ENCODE assay signal across 9 cellular contexts in the genomic region with DNA sequence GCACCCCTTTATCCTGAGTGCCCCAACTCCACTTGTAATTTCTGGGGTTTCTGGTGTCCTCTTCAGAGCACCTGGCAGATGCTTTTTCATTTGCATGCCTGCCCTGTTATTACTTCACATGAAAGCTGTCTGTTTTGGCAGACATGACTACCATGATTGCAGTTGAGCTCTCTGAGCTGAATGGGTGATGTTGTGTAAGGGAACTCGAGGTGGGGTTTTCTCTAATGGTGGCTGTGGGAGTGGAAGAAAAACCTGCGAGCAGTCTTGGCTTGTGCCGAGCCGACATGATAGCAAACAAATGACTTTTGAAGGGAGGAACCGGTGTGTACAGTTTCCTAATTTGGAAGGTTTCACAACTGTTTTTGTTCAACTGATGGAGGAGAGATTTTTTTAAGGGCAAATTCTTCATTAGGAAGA.
DNase-seq lines count a peak whose midpoint lies in the region; ATAC-seq and TF ChIP-seq lines count a peak whose summit lies in the region.
"Had no signal": no experiment of that assay in that cellular context is flagged by ENCODE, and none has a peak within 500 bp of the region (broad histone marks: within the 10 kb centered on the region; RNA-seq: fewer than 3 reads in every experiment).

No MANE protein-coding gene starts in this region.

- H3K36me3 ChIP-seq in SJCRH30 (no peaks in the 10 kb centered on the region), prostate gland (no peaks in the 10 kb centered on the region)

- peaks cover 37% of the 10 kb centered on the region for H3K4me1 ChIP-seq in SJCRH30
- H3K4me1 ChIP-seq in prostate gland (replicated peaks) = peaks cover 2% of the 10 kb centered on the region

- H3K27me3 ChIP-seq in SJCRH30 = no peaks in the 10 kb centered on the region
- H3K27me3 ChIP-seq in prostate gland (replicated peaks; ENCODE audit: insufficient read depth) = no peaks in the 10 kb centered on the region

- H3K4me3 ChIP-seq in SJCRH30 = peak overlapping the region; percentile 29
- no peak overlapping the region for H3K4me3 ChIP-seq in fibroblast of villous mesenchyme (ENCODE audit: low read depth, low read length)
- H3K4me3 ChIP-seq in prostate gland = no peak overlapping the region

- H3K9me3 ChIP-seq in SJCRH30 (replicated peaks) (no peaks in the 10 kb centered on the region), prostate gland (no peaks in the 10 kb centered on the region)

- no peak for TF ChIP-seq POLR2A in prostate gland (IDR thresholded peaks at IDR 0.05)

- TF ChIP-seq CTCF in fibroblast of villous mesenchyme (IDR thresholded peaks at IDR 0.05; ENCODE audit: insufficient read depth, low read depth, low read length) (no peak), prostate gland (IDR thresholded peaks at IDR 0.05) (no peak)

- peak overlapping the region; percentile 89 for H3K27ac ChIP-seq in SJCRH30
- peak overlapping the region; percentile 69 to 75 for H3K27ac ChIP-seq in prostate gland

- intact Hi-C loops in prostate gland (cut with DNase I) = loop anchor here (2.0 to 5.0 kb wide), 4 partner anchors 56 to 120 kb away; no protein-coding TSS in a partner anchor

- WGBS in prostate gland = 14% methylated on average over 5 of the region's 5 CpGs

- no peak for ATAC-seq in GM18517 (IDR thresholded peaks at IDR 0.05; ENCODE audit: unreplicated experiment)
- ATAC-seq in HG02981 (IDR thresholded peaks at IDR 0.05; ENCODE audit: unreplicated experiment) = no peak
- no peak for ATAC-seq in GM21737 (IDR thresholded peaks at IDR 0.05; ENCODE audit: unreplicated experiment)
- ATAC-seq: activated T-helper 17 cell treated with anti-CD3 and anti-CD28 coated beads, Interleukin-2, amount 50 U/mL, for 72 hours had no signal

- DNase-seq in ELR (ENCODE audit: low read depth) (peak; percentile 50), SJCRH30 (peak in 1 of 2 experiments; percentile 31), fibroblast of villous mesenchyme (ENCODE audit: low read depth) (peak; percentile 85), prostate gland (ENCODE audit: low spot score) (peak; percentile 53), germinal center (ENCODE audit: low spot score) (no peak)
